In genomic region chr1:184387871-184388670, GRCh38 we compare ENCODE assay signal across 8 cellular contexts. TPM values are rescaled to one million over a fixed set of nuclear protein-coding genes. Genes with fewer than 3 reads are reported as not detected.
DNase-seq lines count a peak whose midpoint lies in the region; ATAC-seq and TF ChIP-seq lines count a peak whose summit lies in the region.

No MANE protein-coding gene starts in this region.

- H3K36me3 ChIP-seq in A673 (ENCODE audit: insufficient read depth, low read length, poor library complexity, severe bottlenecking) (no peaks in the 10 kb centered on the region), Panc1 (ENCODE audit: control insufficient read depth, insufficient read depth, low read length) (no peaks in the 10 kb centered on the region), skeletal muscle tissue (ENCODE audit: control insufficient read depth in 3 of 3, insufficient read depth in 3 of 3, low read length in 3 of 3) (no peaks in the 10 kb centered on the region)

- peaks cover 25% of the 10 kb centered on the region for H3K4me1 ChIP-seq in A673 (ENCODE audit: insufficient read depth, low read length, poor library complexity, severe bottlenecking)
- H3K4me1 ChIP-seq in Panc1 (ENCODE audit: control insufficient read depth, insufficient read depth, low read length) = no peaks in the 10 kb centered on the region
- peaks cover 20 to 43% (median 28%) of the 10 kb centered on the region in 3 donors for H3K4me1 ChIP-seq in skeletal muscle tissue (ENCODE audit: control insufficient read depth in 3 of 3, insufficient read depth in 3 of 3, low read length in 3 of 3)

- peak overlapping the region; percentile 95 for H3K4me3 ChIP-seq in A673 (ENCODE audit: low read depth, low read length, poor library complexity, severe bottlenecking)
- H3K4me3 ChIP-seq in GM12865 (ENCODE audit: low read depth, low read length) = peak overlapping the region; percentile 64
- peak overlapping the region; percentile 43 to 57; a peak in 3 of 4 replicates for H3K4me3 ChIP-seq in Panc1 (ENCODE audit: low read depth in 2 of 2, low read length in 2 of 2)
- H3K4me3 ChIP-seq in cardiac fibroblast (replicated peaks in 1 of 2; ENCODE audit: low read depth in 2 of 2, low read length in 2 of 2) = peak overlapping the region; percentile 67 to 78
- H3K4me3 ChIP-seq in skeletal muscle tissue (ENCODE audit: low read length in 3 of 3) = peak overlapping the region; percentile 84 to 98 (median 89)

- H3K27me3 ChIP-seq in A673 (replicated peaks; ENCODE audit: insufficient read depth, low read depth, low read length, poor library complexity) (no peaks in the 10 kb centered on the region), Panc1 (ENCODE audit: control insufficient read depth, insufficient read depth, low read length) (peaks cover 32% of the 10 kb centered on the region), skeletal muscle tissue (ENCODE audit: control insufficient read depth in 3 of 3, insufficient read depth in 3 of 3, low read length in 3 of 3) (no peaks in the 10 kb centered on the region)

- in situ Hi-C loops in Panc1 (cut with HindIII; ENCODE audit: low pct_unique_long_range_greater_than_20kb, low sequenced_read_pairs) = no loop called here

- H3K9ac ChIP-seq in skeletal muscle tissue (ENCODE audit: low read depth in 1 of 3, low read length in 3 of 3) = peak overlapping the region; percentile 92 to 95 (median 94)

- peak overlapping the region; percentile 79 for H3K27ac ChIP-seq in A673 (ENCODE audit: low read depth, low read length, poor library complexity, severe bottlenecking)
- no peak overlapping the region for H3K27ac ChIP-seq in Panc1 (ENCODE audit: low read length)
- H3K27ac ChIP-seq in skeletal muscle tissue (ENCODE audit: low read depth, low read length) = peak overlapping the region; percentile 97

- POLR2A ChIA-PET in A673 (lab: Charles Lee; ENCODE audit: low non-redundant PET) = no interaction called here
- POLR2A ChIA-PET in Panc1 (lab: Charles Lee) = interaction anchor here (0.8 kb wide), 1 partner anchor 16 kb away, joined by 7 read pairs; no protein-coding TSS in a partner anchor

- intact Hi-C loops in A673 (cut with micrococcal nuclease; ENCODE audit: unreplicated experiment) (loop anchor here (1.0 to 10.0 kb wide), 3 partner anchors 171 to 277 kb away; no protein-coding TSS in a partner anchor), Panc1 (cut with micrococcal nuclease; ENCODE audit: unreplicated experiment) (no loop called here)

- ATAC-seq in Panc1 = no peak
- no peak for ATAC-seq in GM21825 (IDR thresholded peaks at IDR 0.05; ENCODE audit: unreplicated experiment)
- ATAC-seq in GM19397 (IDR thresholded peaks at IDR 0.05; ENCODE audit: unreplicated experiment) = no peak

- CTCF ChIA-PET in A673 (lab: Charles Lee) = interaction anchor here (0.6 to 0.7 kb wide), 2 partner anchors 265 to 468 kb away, joined by 3 to 4 read pairs; no protein-coding TSS in a partner anchor
- CTCF ChIA-PET in Panc1 (lab: Charles Lee) = no interaction called here

- H3K9me3 ChIP-seq in A673 (ENCODE audit: low read depth, low read length, poor library complexity, severe bottlenecking) (no peaks in the 10 kb centered on the region), Panc1 (ENCODE audit: control insufficient read depth, insufficient read depth, low read depth, low read length) (no peaks in the 10 kb centered on the region), skeletal muscle tissue (ENCODE audit: control insufficient read depth in 3 of 3, low read length in 3 of 3) (no peaks in the 10 kb centered on the region)

- DNase-seq in A673 (ENCODE audit: low spot score) = peak; percentile 52
- peak; percentile 24 for DNase-seq in GM12865 (ENCODE audit: low read depth)
- no peak for DNase-seq in Panc1 (ENCODE audit: low read depth, low spot score)
- peak; percentile 66 to 84 for DNase-seq in cardiac fibroblast (ENCODE audit: low read depth in 2 of 2)
- peak; percentile 90 for DNase-seq in iris pigment epithelial cell (ENCODE audit: low read depth)

- TF ChIP-seq CTCF in A673 (conservative IDR thresholded peaks at IDR 0.05; ENCODE audit: low read depth, low read length) (no peak; the same call in 1 of the 2 replicates), GM12865 (IDR thresholded peaks at IDR 0.05; ENCODE audit: insufficient read depth, low read depth, low read length, missing control alignments) (no peak), Panc1 (IDR thresholded peaks at IDR 0.05) (no peak), cardiac fibroblast (IDR thresholded peaks at IDR 0.05; ENCODE audit: low read depth, low read length) (no peak)

- TSS peak; percentile 50 for BruUV-seq in A673 (replicated peaks; lab: Mats Ljungman, UMichigan)
- no TSS peak for BruUV-seq in Panc1 (replicated peaks; lab: Mats Ljungman, UMichigan)

RNA-seq across cellular contexts. Expression of gene C1orf21, which starts 1.2 kb away (rescaled TPM):
- 31.3 and 34.3 TPM in 2 replicates for total RNA-seq in A673 (2021)
- 0.15 TPM for total RNA-seq in Panc1 (2021; ENCODE audit: unreplicated experiment)
- polyA plus RNA-seq in Panc1 (2012; ENCODE audit: insufficient read length) = 0.10 TPM
- total RNA-seq in skeletal muscle tissue = 16.7 TPM

Comparison
In these comparisons a context has a peak if more than half of its experiments do, and no peak if none do; other contexts are left out.
1. RNA of gene C1orf21, which starts 1.2 kb away (total RNA-seq): 31.3 to 34.3 TPM in A673 and 16.7 TPM in skeletal muscle tissue (single experiment); 0.15 TPM in Panc1 (single experiment); every median in the first group is over 10 times any median in the second.
2. Peak in every context shown above with its lines, with median percentiles within 50 percentile points of each other: H3K4me3 ChIP-seq.